In the genomic region with DNA sequence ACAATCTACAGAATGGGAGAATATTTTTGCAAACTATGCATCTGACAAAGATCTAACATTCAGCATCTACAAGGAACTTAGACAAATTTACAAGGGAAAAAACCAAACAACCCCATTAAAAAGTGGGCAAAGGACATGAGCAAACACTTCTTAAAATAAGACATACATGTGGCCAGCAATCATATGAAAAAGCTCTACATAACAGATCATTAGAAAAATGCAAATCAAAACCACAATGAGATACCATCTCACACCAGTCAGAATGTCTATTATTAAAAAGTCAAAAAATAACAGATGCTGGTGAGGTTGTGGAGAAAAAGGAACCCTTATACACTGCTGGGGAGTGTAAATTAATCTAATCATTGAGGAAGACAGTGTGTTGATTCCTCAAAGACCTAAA, we compare ENCODE assay signal across 7 cellular contexts. TPM values are rescaled to one million over a fixed set of nuclear protein-coding genes. Genes with fewer than 3 reads are reported as not detected.
"Had no signal": no experiment of that assay in that cellular context is flagged by ENCODE, and none has a peak within 500 bp of the region (broad histone marks: within the 10 kb centered on the region; RNA-seq: fewer than 3 reads in every experiment).

No MANE protein-coding gene starts in this region.

RNA-seq across cellular contexts. Expression of gene RASSF6, which starts 23.1 kb away (rescaled TPM):
- total RNA-seq: left ventricle myocardium inferior, osteocyte, posterior vena cava, psoas muscle, skeletal muscle tissue, tibial nerve had no signal
- polyA plus RNA-seq: smooth muscle cell had no signal
